Comparison of ENCODE assay signal across 1 cellular context in genomic region chr5:138595396-138595795, GRCh38.
TF ChIP-seq lines count a peak whose summit lies in the region.

No MANE protein-coding gene starts in this region.

TF ChIP-seq in A549, 52 proteins besides CTCF, POLR2A, EP300 and RAD21:
- TF ChIP-seq RCOR1 (IDR thresholded peaks at IDR 0.05; ENCODE audit: low read depth, low read length): no peak
- TF ChIP-seq FOSL2 (IDR thresholded peaks at IDR 0.05): no peak
- no peak for TF ChIP-seq FOSL2 (CRISPR knock-in tag; IDR thresholded peaks at IDR 0.05)
- no peak for TF ChIP-seq HDAC2 (IDR thresholded peaks at IDR 0.05)
- TF ChIP-seq, protein P1, sequence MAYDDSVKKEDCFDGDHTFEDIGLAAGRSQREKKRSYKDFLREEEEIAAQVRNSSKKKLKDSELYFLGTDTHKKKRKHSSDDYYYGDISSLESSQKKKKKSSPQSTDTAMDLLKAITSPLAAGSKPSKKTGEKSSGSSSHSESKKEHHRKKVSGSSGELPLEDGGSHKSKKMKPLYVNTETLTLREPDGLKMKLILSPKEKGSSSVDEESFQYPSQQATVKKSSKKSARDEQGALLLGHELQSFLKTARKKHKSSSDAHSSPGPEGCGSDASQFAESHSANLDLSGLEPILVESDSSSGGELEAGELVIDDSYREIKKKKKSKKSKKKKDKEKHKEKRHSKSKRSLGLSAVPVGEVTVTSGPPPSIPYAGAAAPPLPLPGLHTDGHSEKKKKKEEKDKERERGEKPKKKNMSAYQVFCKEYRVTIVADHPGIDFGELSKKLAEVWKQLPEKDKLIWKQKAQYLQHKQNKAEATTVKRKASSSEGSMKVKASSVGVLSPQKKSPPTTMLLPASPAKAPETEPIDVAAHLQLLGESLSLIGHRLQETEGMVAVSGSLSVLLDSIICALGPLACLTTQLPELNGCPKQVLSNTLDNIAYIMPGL (CRISPR knock-in tag; IDR thresholded peaks at IDR 0.05; ENCODE audit: borderline replicate concordance): no peak
